ENCODE assay signal across 2 cellular contexts in the genomic region with DNA sequence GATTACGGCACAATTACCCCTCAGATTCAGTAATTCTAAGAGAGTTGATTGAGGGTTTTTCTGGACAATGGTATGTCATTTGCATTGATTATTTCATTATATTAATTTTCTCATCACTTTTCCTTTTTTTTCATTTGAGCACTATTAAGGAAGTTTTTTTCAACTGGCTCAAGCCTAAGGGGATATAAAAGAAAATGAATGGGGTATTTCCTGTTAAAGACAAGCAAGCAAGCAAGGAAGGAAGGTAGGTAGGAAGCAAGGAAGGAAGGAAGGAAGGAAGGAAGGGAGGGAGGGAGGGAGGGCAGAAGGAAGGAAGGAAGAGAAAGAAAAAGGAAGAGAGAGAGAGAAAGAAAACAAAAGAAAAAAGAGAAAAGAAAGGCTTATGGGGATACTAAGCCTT.
TF ChIP-seq lines count a peak whose summit lies in the region.

No MANE protein-coding gene starts in this region.

TF ChIP-seq in HepG2, 621 proteins besides CTCF, POLR2A, EP300 and RAD21:
- peak; percentile 20 for TF ChIP-seq HNRNPK (IDR thresholded peaks at IDR 0.05; ENCODE audit: low read depth, low read length, poor library complexity, severe bottlenecking)
- no peak for TF ChIP-seq ZNF143 (CRISPR knock-in tag; IDR thresholded peaks at IDR 0.05)

TF ChIP-seq in WTC11, 78 proteins besides CTCF, POLR2A, EP300 and RAD21:
- TF ChIP-seq SOX15 (CRISPR knock-in tag; IDR thresholded peaks at IDR 0.05) (no peak), ETV6 (CRISPR knock-in tag; IDR thresholded peaks at IDR 0.05) (no peak), ZNF263 (CRISPR knock-in tag; IDR thresholded peaks at IDR 0.05; ENCODE audit: low read depth) (no peak), NFATC4 (CRISPR knock-in tag; IDR thresholded peaks at IDR 0.05) (no peak), NR1H2 (CRISPR knock-in tag; IDR thresholded peaks at IDR 0.05) (no peak), ELF4 (CRISPR knock-in tag; IDR thresholded peaks at IDR 0.05; ENCODE audit: low read depth) (no peak), ZNF121 (CRISPR knock-in tag; IDR thresholded peaks at IDR 0.05) (no peak), ZNF219 (CRISPR knock-in tag; IDR thresholded peaks at IDR 0.05; ENCODE audit: borderline replicate concordance) (no peak)
- TF ChIP-seq, protein P1, sequence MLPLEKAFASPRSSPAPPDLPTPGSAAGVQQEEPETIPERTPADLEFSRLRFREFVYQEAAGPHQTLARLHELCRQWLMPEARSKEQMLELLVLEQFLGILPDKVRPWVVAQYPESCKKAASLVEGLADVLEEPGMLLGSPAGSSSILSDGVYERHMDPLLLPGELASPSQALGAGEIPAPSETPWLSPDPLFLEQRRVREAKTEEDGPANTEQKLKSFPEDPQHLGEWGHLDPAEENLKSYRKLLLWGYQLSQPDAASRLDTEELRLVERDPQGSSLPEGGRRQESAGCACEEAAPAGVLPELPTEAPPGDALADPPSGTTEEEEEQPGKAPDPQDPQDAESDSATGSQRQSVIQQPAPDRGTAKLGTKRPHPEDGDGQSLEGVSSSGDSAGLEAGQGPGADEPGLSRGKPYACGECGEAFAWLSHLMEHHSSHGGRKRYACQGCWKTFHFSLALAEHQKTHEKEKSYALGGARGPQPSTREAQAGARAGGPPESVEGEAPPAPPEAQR (CRISPR knock-in tag; IDR thresholded peaks at IDR 0.05) = no peak
- TF ChIP-seq, protein P2, sequence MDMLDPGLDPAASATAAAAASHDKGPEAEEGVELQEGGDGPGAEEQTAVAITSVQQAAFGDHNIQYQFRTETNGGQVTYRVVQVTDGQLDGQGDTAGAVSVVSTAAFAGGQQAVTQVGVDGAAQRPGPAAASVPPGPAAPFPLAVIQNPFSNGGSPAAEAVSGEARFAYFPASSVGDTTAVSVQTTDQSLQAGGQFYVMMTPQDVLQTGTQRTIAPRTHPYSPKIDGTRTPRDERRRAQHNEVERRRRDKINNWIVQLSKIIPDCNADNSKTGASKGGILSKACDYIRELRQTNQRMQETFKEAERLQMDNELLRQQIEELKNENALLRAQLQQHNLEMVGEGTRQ (CRISPR knock-in tag; IDR thresholded peaks at IDR 0.05) = no peak
- TF ChIP-seq, protein P3, sequence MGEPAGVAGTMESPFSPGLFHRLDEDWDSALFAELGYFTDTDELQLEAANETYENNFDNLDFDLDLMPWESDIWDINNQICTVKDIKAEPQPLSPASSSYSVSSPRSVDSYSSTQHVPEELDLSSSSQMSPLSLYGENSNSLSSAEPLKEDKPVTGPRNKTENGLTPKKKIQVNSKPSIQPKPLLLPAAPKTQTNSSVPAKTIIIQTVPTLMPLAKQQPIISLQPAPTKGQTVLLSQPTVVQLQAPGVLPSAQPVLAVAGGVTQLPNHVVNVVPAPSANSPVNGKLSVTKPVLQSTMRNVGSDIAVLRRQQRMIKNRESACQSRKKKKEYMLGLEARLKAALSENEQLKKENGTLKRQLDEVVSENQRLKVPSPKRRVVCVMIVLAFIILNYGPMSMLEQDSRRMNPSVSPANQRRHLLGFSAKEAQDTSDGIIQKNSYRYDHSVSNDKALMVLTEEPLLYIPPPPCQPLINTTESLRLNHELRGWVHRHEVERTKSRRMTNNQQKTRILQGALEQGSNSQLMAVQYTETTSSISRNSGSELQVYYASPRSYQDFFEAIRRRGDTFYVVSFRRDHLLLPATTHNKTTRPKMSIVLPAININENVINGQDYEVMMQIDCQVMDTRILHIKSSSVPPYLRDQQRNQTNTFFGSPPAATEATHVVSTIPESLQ (CRISPR knock-in tag; IDR thresholded peaks at IDR 0.05) = no peak
